Comparison of ENCODE assay signal across 20 cellular contexts in the genomic region with DNA sequence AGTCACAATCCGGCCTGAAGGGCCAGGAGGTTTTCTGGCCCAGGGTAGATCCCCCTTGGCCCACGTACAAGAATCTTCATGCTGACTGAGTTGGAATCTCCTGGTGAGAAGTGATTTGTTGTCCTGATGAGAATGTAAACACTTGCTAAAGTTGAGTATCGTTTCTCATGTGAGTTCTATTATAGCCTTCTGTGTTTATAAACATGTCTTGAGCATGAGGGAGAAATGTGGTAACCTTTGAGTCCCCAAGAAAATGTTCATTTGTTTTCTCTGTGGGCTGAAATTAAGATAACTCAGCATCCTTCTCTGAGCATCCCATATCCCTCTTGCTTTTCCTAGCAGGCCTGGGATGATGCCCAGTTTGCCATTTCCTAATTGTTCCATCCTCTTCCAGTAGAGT.
DNase-seq lines count a peak whose midpoint lies in the region; ATAC-seq and TF ChIP-seq lines count a peak whose summit lies in the region.
"Had no signal": no experiment of that assay in that cellular context is flagged by ENCODE, and none has a peak within 500 bp of the region (broad histone marks: within the 10 kb centered on the region; RNA-seq: fewer than 3 reads in every experiment).

No MANE protein-coding gene starts in this region.

- H3K18ac ChIP-seq in mesenchymal stem cell (ENCODE audit: low read depth in 1 of 2, low read length in 2 of 2) = no peak overlapping the region

- peaks cover 1% of the 10 kb centered on the region for H3K4me1 ChIP-seq in mesenchymal stem cell (ENCODE audit: control insufficient read depth, insufficient read depth, low read depth, low read length)
- H3K4me1 ChIP-seq: BE2C had no signal

- no peak overlapping the region for H2BK120ac ChIP-seq in mesenchymal stem cell (ENCODE audit: low read depth, low read length)

- no peaks in the 10 kb centered on the region for H3K9me3 ChIP-seq in MG63
- H3K9me3 ChIP-seq in mesenchymal stem cell (ENCODE audit: control insufficient read depth, low read length) = no peaks in the 10 kb centered on the region
- H3K9me3 ChIP-seq: BE2C, HAP-1 had no signal

- no peak overlapping the region for H2BK15ac ChIP-seq in mesenchymal stem cell (ENCODE audit: low read depth, poor library complexity, severe bottlenecking)

- no peak overlapping the region for H2AK5ac ChIP-seq in mesenchymal stem cell (ENCODE audit: low read length, severe bottlenecking)

- no peak overlapping the region for H3K14ac ChIP-seq in mesenchymal stem cell (ENCODE audit: low read length in 2 of 2)

- no peak overlapping the region for H2AFZ ChIP-seq in mesenchymal stem cell (ENCODE audit: low read depth, low read length)

- no peak overlapping the region for H2BK12ac ChIP-seq in mesenchymal stem cell (ENCODE audit: low read length in 2 of 2)

- peaks cover 4% of the 10 kb centered on the region; the same call in 1 of the 2 replicates for H3K36me3 ChIP-seq in MG63
- H3K36me3 ChIP-seq in mesenchymal stem cell (ENCODE audit: control insufficient read depth in 1 of 2, insufficient read depth in 2 of 2, low read depth in 1 of 2, low read length in 2 of 2) = peaks cover 0 to 6% of the 10 kb centered on the region in 2 experiments
- H3K36me3 ChIP-seq: BE2C, HAP-1 had no signal

- H4K91ac ChIP-seq in mesenchymal stem cell (ENCODE audit: low read length) = no peak overlapping the region

- H3K4ac ChIP-seq in mesenchymal stem cell (ENCODE audit: low read depth in 1 of 2, low read length in 2 of 2) = no peak overlapping the region

- H3K4me3 ChIP-seq in MG63 (no peak overlapping the region), mesenchymal stem cell (ENCODE audit: insufficient read depth in 1 of 2, low read depth in 1 of 2, low read length in 2 of 2) (no peak overlapping the region)
- H3K4me3 ChIP-seq: GM12878, HAP-1 had no signal

- H2BK5ac ChIP-seq in mesenchymal stem cell (ENCODE audit: low read depth, low read length, poor library complexity, severe bottlenecking) = no peak overlapping the region

- no peak overlapping the region for H3K4me2 ChIP-seq in mesenchymal stem cell (ENCODE audit: low read length, poor library complexity, severe bottlenecking)

- H3K23ac ChIP-seq in mesenchymal stem cell (ENCODE audit: low read length in 2 of 2) = no peak overlapping the region

- 22% methylated on average over 3 of the region's 3 CpGs for WGBS in mesenchymal stem cell

- ATAC-seq in GM19397 (IDR thresholded peaks at IDR 0.05; ENCODE audit: unreplicated experiment) = no peak
- ATAC-seq: GM12878 had no signal

- DNase-seq in AG09319 (ENCODE audit: extremely low read depth, low read depth) (peak; percentile 55), MG63 (peak; percentile 51), fibroblast of gingiva (ENCODE audit: low read depth) (peak; percentile 82), mesenchymal stem cell (peak; percentile 64), AG20443 (ENCODE audit: low spot score) (no peak)
- DNase-seq in stimulated activated CD4-positive, alpha-beta T cell treated with anti-CD3 and anti-CD28 coated beads, Interleukin-4, amount 100 ng/mL, for 4 hours = no peak
- DNase-seq: ACHN; BE2C; C1 segment of cervical spinal cord; CD4-positive, CD25-positive, alpha-beta regulatory T cell; CD8-positive, alpha-beta memory T cell; COR-L47; DND-41; EL; Karpas-422; KBM-7 had no signal

- peaks cover 20% of the 10 kb centered on the region for H3K79me1 ChIP-seq in mesenchymal stem cell (replicated peaks; ENCODE audit: low read length, poor library complexity, severe bottlenecking)

- H3K27me3 ChIP-seq in MG63 (no peaks in the 10 kb centered on the region), mesenchymal stem cell (ENCODE audit: control insufficient read depth in 1 of 2, insufficient read depth in 1 of 2, low read length in 2 of 2) (no peaks in the 10 kb centered on the region)
- H3K27me3 ChIP-seq: BE2C had no signal

- no peak for TF ChIP-seq CTCF in AG09319 (IDR thresholded peaks at IDR 0.05; ENCODE audit: low read depth, low read length)

- H3K9ac ChIP-seq in mesenchymal stem cell (ENCODE audit: low read length) = no peak overlapping the region

- no peak overlapping the region for H4K8ac ChIP-seq in mesenchymal stem cell (ENCODE audit: low read length)

- no peak overlapping the region for H3K27ac ChIP-seq in mesenchymal stem cell (ENCODE audit: low read length, poor library complexity, severe bottlenecking)
- H3K27ac ChIP-seq: HL-60 had no signal

Comparison
In these comparisons a context has a peak if more than half of its experiments do, and no peak if none do; other contexts are left out.
1. DNase-seq: peak in AG09319 (single experiment), MG63 (single experiment), fibroblast of gingiva (single experiment) and mesenchymal stem cell (single experiment); none in AG20443 (single experiment) and stimulated activated CD4-positive, alpha-beta T cell treated with anti-CD3 and anti-CD28 coated beads, Interleukin-4, amount 100 ng/mL, for 4 hours (0 of 2).